Comparison of ENCODE assay signal across 12 cellular contexts in genomic region chr18:62485684-62486083, GRCh38. TPM values are rescaled to one million over a fixed set of nuclear protein-coding genes. Genes with fewer than 3 reads are reported as not detected.
DNase-seq lines count a peak whose midpoint lies in the region; ATAC-seq and TF ChIP-seq lines count a peak whose summit lies in the region.
"Had no signal": no experiment of that assay in that cellular context is flagged by ENCODE, and none has a peak within 500 bp of the region (broad histone marks: within the 10 kb centered on the region; RNA-seq: fewer than 3 reads in every experiment).

No MANE protein-coding gene starts in this region.

- peaks cover 14% of the 10 kb centered on the region for H3K9me3 Mint-ChIP-seq in activated CD8-positive, alpha-beta T cell treated with anti-CD3 and anti-CD28 coated beads for 36 hours
- H3K9me3 Mint-ChIP-seq in activated CD8-positive, alpha-beta T cell treated with anti-CD3 and anti-CD28 coated beads, Interleukin-2, amount 10 ng/mL, durations not matched to agents 7 days and 5 days (ENCODE audit: insufficient read depth): peaks cover 14% of the 10 kb centered on the region

- peaks cover 15% of the 10 kb centered on the region for H3K27me3 ChIP-seq in foreskin keratinocyte

- peaks cover 13% of the 10 kb centered on the region for H3K27me3 Mint-ChIP-seq in activated CD8-positive, alpha-beta T cell treated with anti-CD3 and anti-CD28 coated beads for 36 hours
- H3K27me3 Mint-ChIP-seq in activated CD8-positive, alpha-beta T cell treated with anti-CD3 and anti-CD28 coated beads, Interleukin-2, amount 10 ng/mL, durations not matched to agents 7 days and 5 days (ENCODE audit: low read depth): peaks cover 16% of the 10 kb centered on the region

- DNase-seq in activated CD8-positive, alpha-beta T cell treated with anti-CD3 and anti-CD28 coated beads for 36 hours: peak; percentile 17
- DNase-seq in activated CD8-positive, alpha-beta T cell treated with anti-CD3 and anti-CD28 coated beads, Interleukin-2, amount 10 ng/mL, durations not matched to agents 7 days and 5 days: no peak
- DNase-seq in RWPE1 (ENCODE audit: low spot score): peak; percentile 91
- DNase-seq in foreskin keratinocyte: peak; percentile 96 to 97
- DNase-seq in stromal cell of bone marrow (ENCODE audit: low read depth): peak; percentile 25
- no peak for DNase-seq in SKM-1 (lab: John Stamatoyannopoulos, UW; ENCODE audit: unreplicated experiment)
- DNase-seq in activated naive CD4-positive, alpha-beta T cell treated with anti-CD3 and anti-CD28 coated beads, Interleukin-2, amount 50 U/mL, for 16 hours: no peak
- DNase-seq: C1 segment of cervical spinal cord, NCI-H2227 treated with DMSO at 0.1 percent for 48 hours had no signal

- CTCF ChIA-PET in activated CD8-positive, alpha-beta T cell treated with anti-CD3 and anti-CD28 coated beads for 36 hours (lab: Charles Lee): no interaction called here
- CTCF ChIA-PET in activated CD8-positive, alpha-beta T cell treated with anti-CD3 and anti-CD28 coated beads, Interleukin-2, amount 10 ng/mL, durations not matched to agents 7 days and 5 days (lab: Charles Lee): no interaction called here
- CTCF ChIA-PET in RWPE1 (lab: Yijun Ruan, JAX): no interaction called here

- peak overlapping the region; percentile 74; the same call in 1 of the 2 replicates for H3K27ac ChIP-seq in RWPE1
- peak overlapping the region; percentile 81 for H3K27ac ChIP-seq in foreskin keratinocyte

- peak; percentile 29 for ATAC-seq in activated CD8-positive, alpha-beta T cell treated with anti-CD3 and anti-CD28 coated beads for 36 hours
- no peak for ATAC-seq in activated CD8-positive, alpha-beta T cell treated with anti-CD3 and anti-CD28 coated beads, Interleukin-2, amount 10 ng/mL, durations not matched to agents 7 days and 5 days
- ATAC-seq in foreskin keratinocyte (peak; percentile 91), HG02981 (IDR thresholded peaks at IDR 0.05; ENCODE audit: unreplicated experiment) (no peak)

- intact Hi-C loops in activated CD8-positive, alpha-beta T cell treated with anti-CD3 and anti-CD28 coated beads for 36 hours (cut with micrococcal nuclease): no loop called here

- peaks cover 5% of the 10 kb centered on the region for H3K36me3 Mint-ChIP-seq in activated CD8-positive, alpha-beta T cell treated with anti-CD3 and anti-CD28 coated beads for 36 hours (ENCODE audit: low read depth)
- peaks cover 6% of the 10 kb centered on the region for H3K36me3 Mint-ChIP-seq in activated CD8-positive, alpha-beta T cell treated with anti-CD3 and anti-CD28 coated beads, Interleukin-2, amount 10 ng/mL, durations not matched to agents 7 days and 5 days (ENCODE audit: low read depth)

- peaks cover 12% of the 10 kb centered on the region for H3K4me1 ChIP-seq in foreskin keratinocyte

- no peak overlapping the region for H3K27ac Mint-ChIP-seq in activated CD8-positive, alpha-beta T cell treated with anti-CD3 and anti-CD28 coated beads for 36 hours
- no peak overlapping the region for H3K27ac Mint-ChIP-seq in activated CD8-positive, alpha-beta T cell treated with anti-CD3 and anti-CD28 coated beads, Interleukin-2, amount 10 ng/mL, durations not matched to agents 7 days and 5 days
- H3K27ac Mint-ChIP-seq: activated naive CD4-positive, alpha-beta T cell treated with anti-CD3 and anti-CD28 coated beads, Interleukin-2, amount 50 U/mL, for 24 hours; stimulated activated memory B cell treated with anti-CD40 and anti-IgM and Interleukin-4, amounts not matched to agents 10 μg/mL and 1 μg/mL and 100 μg/mL, for 72 hours had no signal

- POLR2A ChIA-PET in activated CD8-positive, alpha-beta T cell treated with anti-CD3 and anti-CD28 coated beads for 36 hours (lab: Charles Lee): interaction anchor here (1.2 kb wide), 1 partner anchor 37 kb away, joined by 4 read pairs; the partner anchor contains the start of gene ZCCHC2
- POLR2A ChIA-PET in activated CD8-positive, alpha-beta T cell treated with anti-CD3 and anti-CD28 coated beads, Interleukin-2, amount 10 ng/mL, durations not matched to agents 7 days and 5 days (lab: Charles Lee): no interaction called here
- POLR2A ChIA-PET in RWPE1 (lab: Yijun Ruan, JAX; ENCODE audit: low non-redundant PET): no interaction called here

- H3K4me1 Mint-ChIP-seq in activated CD8-positive, alpha-beta T cell treated with anti-CD3 and anti-CD28 coated beads for 36 hours (ENCODE audit: low read depth): peaks cover 11% of the 10 kb centered on the region
- no peaks in the 10 kb centered on the region for H3K4me1 Mint-ChIP-seq in activated CD8-positive, alpha-beta T cell treated with anti-CD3 and anti-CD28 coated beads, Interleukin-2, amount 10 ng/mL, durations not matched to agents 7 days and 5 days (ENCODE audit: low read depth)
- H3K4me1 Mint-ChIP-seq: activated naive CD4-positive, alpha-beta T cell treated with anti-CD3 and anti-CD28 coated beads, Interleukin-2, amount 50 U/mL, for 24 hours; stimulated activated memory B cell treated with anti-CD40 and anti-IgM and Interleukin-4, amounts not matched to agents 10 μg/mL and 1 μg/mL and 100 μg/mL, for 72 hours had no signal

- H3K4me3 Mint-ChIP-seq in activated CD8-positive, alpha-beta T cell treated with anti-CD3 and anti-CD28 coated beads for 36 hours: no peak overlapping the region
- no peak overlapping the region for H3K4me3 Mint-ChIP-seq in activated CD8-positive, alpha-beta T cell treated with anti-CD3 and anti-CD28 coated beads, Interleukin-2, amount 10 ng/mL, durations not matched to agents 7 days and 5 days
- H3K4me3 Mint-ChIP-seq: activated naive CD4-positive, alpha-beta T cell treated with anti-CD3 and anti-CD28 coated beads, Interleukin-2, amount 50 U/mL, for 24 hours; stimulated activated memory B cell treated with anti-CD40 and anti-IgM and Interleukin-4, amounts not matched to agents 10 μg/mL and 1 μg/mL and 100 μg/mL, for 72 hours had no signal

- TF ChIP-seq CTCF in activated CD8-positive, alpha-beta T cell treated with anti-CD3 and anti-CD28 coated beads for 36 hours (IDR thresholded peaks at IDR 0.05): no peak
- TF ChIP-seq CTCF in RWPE1 (conservative IDR thresholded peaks at IDR 0.05; ENCODE audit: low read depth): no peak
- TF ChIP-seq CTCF in foreskin keratinocyte (conservative IDR thresholded peaks at IDR 0.05): peak; percentile 35

RNA-seq across cellular contexts. Expression of gene ZCCHC2, which starts 37.1 kb away (rescaled TPM):
- 10 to 100 TPM; 31.7 to 33.4 TPM for total RNA-seq in activated CD8-positive, alpha-beta T cell treated with anti-CD3 and anti-CD28 coated beads for 36 hours
- 10 to 100 TPM; 45.5 to 46.4 TPM for total RNA-seq in activated CD8-positive, alpha-beta T cell treated with anti-CD3 and anti-CD28 coated beads, Interleukin-2, amount 10 ng/mL, durations not matched to agents 7 days and 5 days
- total RNA-seq in foreskin keratinocyte: 16.2 and 16.6 TPM in 2 replicates
- 3.7 and 4.5 TPM in 2 replicates for polyA plus RNA-seq in foreskin keratinocyte

Comparison
In these comparisons a context has a peak if more than half of its experiments do, and no peak if none do; other contexts are left out.
1. ATAC-seq: peak in activated CD8-positive, alpha-beta T cell treated with anti-CD3 and anti-CD28 coated beads for 36 hours (single experiment) and foreskin keratinocyte (single experiment); none in activated CD8-positive, alpha-beta T cell treated with anti-CD3 and anti-CD28 coated beads, Interleukin-2, amount 10 ng/mL, durations not matched to agents 7 days and 5 days (single experiment) and HG02981 (single experiment).
2. DNase-seq: peak in activated CD8-positive, alpha-beta T cell treated with anti-CD3 and anti-CD28 coated beads for 36 hours (single experiment), RWPE1 (single experiment), foreskin keratinocyte (2 of 2) and stromal cell of bone marrow (single experiment); none in activated CD8-positive, alpha-beta T cell treated with anti-CD3 and anti-CD28 coated beads, Interleukin-2, amount 10 ng/mL, durations not matched to agents 7 days and 5 days (single experiment), SKM-1 (single experiment) and activated naive CD4-positive, alpha-beta T cell treated with anti-CD3 and anti-CD28 coated beads, Interleukin-2, amount 50 U/mL, for 16 hours (single experiment).